ENCODE assay signal across 9 cellular contexts in the genomic region with DNA sequence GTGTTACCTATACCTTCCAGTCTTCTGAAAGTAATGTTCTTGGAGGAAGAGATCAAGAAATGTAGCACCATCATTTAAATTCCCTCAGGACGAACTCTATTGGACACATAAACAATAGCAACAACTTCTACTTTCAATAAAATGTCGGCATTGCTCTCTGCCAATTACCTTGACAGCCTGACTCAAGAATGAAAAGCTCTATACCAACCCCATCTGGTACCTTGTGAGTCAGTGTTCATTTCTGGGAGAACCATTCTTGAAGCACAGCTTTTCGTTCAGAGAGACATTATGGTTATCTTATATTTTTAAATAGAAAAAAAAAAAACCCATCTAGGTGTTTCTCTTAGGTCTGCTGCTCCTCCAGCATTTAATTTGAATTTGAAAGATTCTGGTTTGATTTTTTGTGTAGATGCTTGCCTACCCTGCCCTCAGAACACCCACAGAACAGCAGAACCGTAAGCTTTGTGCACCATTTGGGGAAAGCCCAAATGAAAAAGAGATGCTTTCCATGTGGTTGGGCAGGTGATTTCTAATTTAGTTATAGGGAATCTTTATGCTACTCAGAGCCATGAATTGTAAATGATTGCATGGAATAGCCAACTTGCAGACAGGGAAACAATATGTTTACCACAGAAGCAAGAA.
DNase-seq lines count a peak whose midpoint lies in the region; ATAC-seq, FAIRE-seq and TF ChIP-seq lines count a peak whose summit lies in the region.
"Had no signal": no experiment of that assay in that cellular context is flagged by ENCODE, and none has a peak within 500 bp of the region (broad histone marks: within the 10 kb centered on the region; RNA-seq: fewer than 3 reads in every experiment).

No MANE protein-coding gene starts in this region.

- no peak overlapping the region for H3K14ac ChIP-seq in mesenchymal stem cell (ENCODE audit: low read length in 2 of 2)

- no peak overlapping the region for H4K8ac ChIP-seq in mesenchymal stem cell (ENCODE audit: low read length)

- H3K4me2 ChIP-seq in mesenchymal stem cell (ENCODE audit: low read length, poor library complexity, severe bottlenecking): no peak overlapping the region

- H2BK12ac ChIP-seq in mesenchymal stem cell (ENCODE audit: low read length in 2 of 2): no peak overlapping the region

- FAIRE-seq in GM12892 (lab: Jason Lieb, UNC) (peak; percentile 9), GM19239 (lab: Jason Lieb, UNC) (no peak)

- H3K36me3 ChIP-seq in prostate gland: no peaks in the 10 kb centered on the region
- no peaks in the 10 kb centered on the region for H3K36me3 ChIP-seq in mesenchymal stem cell (ENCODE audit: control insufficient read depth in 1 of 2, insufficient read depth in 2 of 2, low read depth in 1 of 2, low read length in 2 of 2)
- H3K36me3 ChIP-seq: SJSA1 had no signal

- no peaks in the 10 kb centered on the region for H3K9me3 ChIP-seq in prostate gland
- no peaks in the 10 kb centered on the region for H3K9me3 ChIP-seq in mesenchymal stem cell (ENCODE audit: control insufficient read depth, low read length)
- H3K9me3 ChIP-seq: SJSA1 had no signal

- no peak overlapping the region for H2BK5ac ChIP-seq in mesenchymal stem cell (ENCODE audit: low read depth, low read length, poor library complexity, severe bottlenecking)

- H3K27me3 ChIP-seq in prostate gland (replicated peaks; ENCODE audit: insufficient read depth): no peaks in the 10 kb centered on the region
- no peaks in the 10 kb centered on the region for H3K27me3 ChIP-seq in mesenchymal stem cell (ENCODE audit: control insufficient read depth in 1 of 2, insufficient read depth in 1 of 2, low read length in 2 of 2)
- H3K27me3 ChIP-seq: SJSA1 had no signal

- H3K27ac ChIP-seq in prostate gland (no peak overlapping the region), mesenchymal stem cell (ENCODE audit: low read length, poor library complexity, severe bottlenecking) (no peak overlapping the region)
- H3K27ac ChIP-seq: SJSA1 had no signal

- no peak overlapping the region for H3K9ac ChIP-seq in mesenchymal stem cell (ENCODE audit: low read length)

- H3K79me1 ChIP-seq in mesenchymal stem cell (replicated peaks; ENCODE audit: low read length, poor library complexity, severe bottlenecking): peaks cover 29% of the 10 kb centered on the region

- H3K4ac ChIP-seq in mesenchymal stem cell (ENCODE audit: low read depth in 1 of 2, low read length in 2 of 2): no peak overlapping the region

- H3K23ac ChIP-seq in mesenchymal stem cell (ENCODE audit: low read length in 2 of 2): no peak overlapping the region

- intact Hi-C loops in prostate gland (cut with DNase I): no loop called here

- no peak overlapping the region for H2BK120ac ChIP-seq in mesenchymal stem cell (ENCODE audit: low read depth, low read length)

- no peak for ATAC-seq in left lobe of liver

- in situ Hi-C loops in SK-MEL-5 (cut with HindIII; ENCODE audit: low pct_unique_long_range_greater_than_20kb, low sequenced_read_pairs): no loop called here

- H2AFZ ChIP-seq in mesenchymal stem cell (ENCODE audit: low read depth, low read length): no peak overlapping the region

- no peak overlapping the region for H4K91ac ChIP-seq in mesenchymal stem cell (ENCODE audit: low read length)

- no peak overlapping the region for H2BK15ac ChIP-seq in mesenchymal stem cell (ENCODE audit: low read depth, poor library complexity, severe bottlenecking)

- TF ChIP-seq CTCF in AG09309 (IDR thresholded peaks at IDR 0.05; ENCODE audit: control insufficient read depth, insufficient read depth, low read depth, low read length, missing control alignments) (peak; percentile 54), prostate gland (IDR thresholded peaks at IDR 0.05) (no peak)

- H2AK5ac ChIP-seq in mesenchymal stem cell (ENCODE audit: low read length, severe bottlenecking): no peak overlapping the region

- H3K4me3 ChIP-seq in AG09309 (ENCODE audit: control insufficient read depth, low read depth, low read length) (no peak overlapping the region), prostate gland (no peak overlapping the region), mesenchymal stem cell (ENCODE audit: insufficient read depth in 1 of 2, low read depth in 1 of 2, low read length in 2 of 2) (no peak overlapping the region)
- H3K4me3 ChIP-seq: SJSA1 had no signal

- no peak for DNase-seq in AG09309 (ENCODE audit: low read depth)
- DNase-seq in GM12892 (ENCODE audit: insufficient read length): no peak
- DNase-seq in SK-MEL-5 (ENCODE audit: low read depth, low spot score): peak; percentile 81
- peak; percentile 49 for DNase-seq in iPS-NIHi7 (ENCODE audit: extremely low spot score)
- no peak for DNase-seq in prostate gland (ENCODE audit: low spot score)
- no peak for DNase-seq in GM19239 (ENCODE audit: insufficient read length, low spot score)
- no peak for DNase-seq in mesenchymal stem cell
- no peak for DNase-seq in left lobe of liver (ENCODE audit: low spot score)

- 79% methylated on average over 4 of the region's 4 CpGs for WGBS in prostate gland
- 91% methylated on average over 3 of the region's 4 CpGs for WGBS in mesenchymal stem cell

- H3K18ac ChIP-seq in mesenchymal stem cell (ENCODE audit: low read depth in 1 of 2, low read length in 2 of 2): no peak overlapping the region

- TF ChIP-seq POLR2A in GM12892 (IDR thresholded peaks at IDR 0.05; ENCODE audit: low read depth, low read length): no peak
- TF ChIP-seq POLR2A in prostate gland (IDR thresholded peaks at IDR 0.05): no peak

- H3K4me1 ChIP-seq in prostate gland (replicated peaks) (no peaks in the 10 kb centered on the region), mesenchymal stem cell (ENCODE audit: control insufficient read depth, insufficient read depth, low read depth, low read length) (no peaks in the 10 kb centered on the region)

Comparison
In these comparisons a context has a peak if more than half of its experiments do, and no peak if none do; other contexts are left out.
1. DNase-seq: peak in SK-MEL-5 (single experiment) and iPS-NIHi7 (single experiment); none in AG09309 (single experiment), GM12892 (single experiment), prostate gland (single experiment), GM19239 (single experiment), mesenchymal stem cell (single experiment) and left lobe of liver (single experiment).